Comparison of ENCODE assay signal across 23 cellular contexts in the genomic region with DNA sequence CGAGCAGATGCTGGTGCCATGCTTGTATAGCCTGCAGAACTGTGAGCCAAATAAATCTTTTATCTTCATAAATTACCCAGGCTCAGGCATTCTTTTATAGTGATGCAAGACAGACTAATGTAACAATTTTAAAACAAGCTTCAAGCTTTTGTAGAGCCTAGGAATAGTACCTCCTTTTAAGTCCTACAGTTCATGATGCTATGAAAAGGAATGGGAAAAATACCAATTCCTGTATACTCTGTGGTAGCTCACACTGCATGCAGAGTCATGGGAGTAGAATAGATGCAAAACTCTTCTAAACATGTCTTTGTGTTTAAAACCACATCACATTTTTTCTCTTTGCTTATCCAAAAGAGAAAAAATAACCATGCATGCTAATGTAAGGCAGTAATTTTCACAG.
A peak's percentile ranks its signal among the peaks of the same experiment; 100 is the strongest.
DNase-seq lines count a peak whose midpoint lies in the region; ATAC-seq, FAIRE-seq and TF ChIP-seq lines count a peak whose summit lies in the region.
"Had no signal": no experiment of that assay in that cellular context is flagged by ENCODE, and none has a peak within 500 bp of the region (broad histone marks: within the 10 kb centered on the region; RNA-seq: fewer than 3 reads in every experiment).

No MANE protein-coding gene starts in this region.

- peaks cover 14 to 19% of the 10 kb centered on the region in 2 experiments for H3K4me1 Mint-ChIP-seq in H9
- H3K4me1 Mint-ChIP-seq in astrocyte (ENCODE audit: low read depth, unreplicated experiment): no peaks in the 10 kb centered on the region
- H3K4me1 Mint-ChIP-seq: CD4-positive, CD25-positive, alpha-beta regulatory T cell had no signal

- no peak overlapping the region for H4K8ac ChIP-seq in H9 (replicated peaks; ENCODE audit: insufficient read length, low read depth, low read length)

- no peak overlapping the region for H2BK120ac ChIP-seq in H9 (ENCODE audit: low read depth, low read length, poor library complexity, severe bottlenecking)

- no peak overlapping the region for H3K56ac ChIP-seq in H9 (ENCODE audit: insufficient read length, low read depth, low read length)

- ATAC-seq in thoracic aorta (ENCODE audit: insufficient number of reproducible peaks, low FRiP score, low read depth) (peak; percentile 36), GM19395 (IDR thresholded peaks at IDR 0.05; ENCODE audit: unreplicated experiment) (no peak), GM21529 (IDR thresholded peaks at IDR 0.05; ENCODE audit: unreplicated experiment) (no peak), Right ventricle myocardium inferior (no peak)

- H3K27me3 Mint-ChIP-seq in H9 (ENCODE audit: low read depth) (no peaks in the 10 kb centered on the region), astrocyte (ENCODE audit: low read depth, unreplicated experiment) (no peaks in the 10 kb centered on the region)
- H3K27me3 Mint-ChIP-seq: CD4-positive, CD25-positive, alpha-beta regulatory T cell; IgD-negative memory B cell had no signal

- no peak overlapping the region for H2AK5ac ChIP-seq in H9 (ENCODE audit: insufficient read length, low read length)

- no peak overlapping the region for H2BK20ac ChIP-seq in H9 (ENCODE audit: low read depth, low read length, poor library complexity, severe bottlenecking)

- TF ChIP-seq CTCF in H9 (conservative IDR thresholded peaks at IDR 0.05): no peak
- TF ChIP-seq CTCF in astrocyte (IDR thresholded peaks at IDR 0.05; ENCODE audit: insufficient read depth, low read depth, low read length): no peak
- no peak for TF ChIP-seq CTCF in fibroblast of the aortic adventitia (IDR thresholded peaks at IDR 0.05; ENCODE audit: insufficient read depth, low read length)
- TF ChIP-seq CTCF in thoracic aorta (IDR thresholded peaks at IDR 0.05): no peak

- H3K4me3 Mint-ChIP-seq in H9: no peak overlapping the region
- H3K4me3 Mint-ChIP-seq in astrocyte (ENCODE audit: unreplicated experiment): no peak overlapping the region
- H3K4me3 Mint-ChIP-seq: CD4-positive, CD25-positive, alpha-beta regulatory T cell; GM23338; IgD-negative memory B cell had no signal

- H3K27ac ChIP-seq in H9 (ENCODE audit: insufficient read length, low read depth, low read length): no peak overlapping the region
- no peak overlapping the region for H3K27ac ChIP-seq in astrocyte (ENCODE audit: low read depth, low read length)
- H3K27ac ChIP-seq in thoracic aorta: no peak overlapping the region
- H3K27ac ChIP-seq: BLaER1, KMS-11, SK-N-MC had no signal

- H3K4me1 ChIP-seq in H9 (ENCODE audit: insufficient read depth, low read length) (peaks cover 5% of the 10 kb centered on the region; the same call in 1 of the 2 replicates), astrocyte (ENCODE audit: insufficient read depth, low read length) (no peaks in the 10 kb centered on the region), thoracic aorta (ENCODE audit: control insufficient read depth in 1 of 2, low read depth in 2 of 2) (no peaks in the 10 kb centered on the region)
- H3K4me1 ChIP-seq: BLaER1, HAP-1 had no signal

- no peak for DNase-seq in H9
- DNase-seq in astrocyte (ENCODE audit: low read depth): peak; percentile 33
- peak; percentile 9 for DNase-seq in fibroblast of the aortic adventitia (ENCODE audit: low read depth)
- DNase-seq in thoracic aorta (ENCODE audit: low spot score): no peak
- no peak for DNase-seq in COLO668 (lab: John Stamatoyannopoulos, UW; ENCODE audit: unreplicated experiment)
- no peak for DNase-seq in Right ventricle myocardium inferior (ENCODE audit: missing footprints)
- DNase-seq: CD4-positive, CD25-positive, alpha-beta regulatory T cell; MM.1S; NCI-H2029; NCI-H446 treated with DMSO at 0.1 percent for 48 hours; NCI-H526; RPMI8226; SHP77 treated with DMSO at 0.1 percent for 48 hours had no signal

- H3K23ac ChIP-seq in H9 (ENCODE audit: insufficient read length, low read depth, low read length): no peak overlapping the region

- no peak overlapping the region for H4K91ac ChIP-seq in H9 (ENCODE audit: insufficient read length, low read depth, low read length)

- H3K36me3 ChIP-seq in astrocyte (ENCODE audit: insufficient read depth, low read length) (no peaks in the 10 kb centered on the region), thoracic aorta (peaks cover 7% of the 10 kb centered on the region)
- H3K36me3 ChIP-seq: HAP-1 had no signal

- H3K4me2 ChIP-seq in H9 (ENCODE audit: insufficient read depth, insufficient read length, low read length) (no peak overlapping the region), astrocyte (ENCODE audit: low read length) (no peak overlapping the region)
- H3K4me2 ChIP-seq: BLaER1, KMS-11 had no signal

- H2BK15ac ChIP-seq in H9 (ENCODE audit: low read depth, low read length): no peak overlapping the region

- H3K27me3 ChIP-seq in H9 (ENCODE audit: insufficient read depth, low read length) (no peaks in the 10 kb centered on the region), astrocyte (ENCODE audit: insufficient read depth, low read length) (no peaks in the 10 kb centered on the region), thoracic aorta (replicated peaks; ENCODE audit: insufficient read depth) (no peaks in the 10 kb centered on the region)
- H3K27me3 ChIP-seq: BLaER1 had no signal

- intact Hi-C loops in Right ventricle myocardium inferior (cut with DNase I): no loop called here

- H3K4ac ChIP-seq in H9 (ENCODE audit: low read depth, low read length): no peak overlapping the region

- no peak overlapping the region for H2BK12ac ChIP-seq in H9 (ENCODE audit: insufficient read length, low read depth, low read length)

- H3K27ac Mint-ChIP-seq in H9 (no peak overlapping the region), astrocyte (ENCODE audit: unreplicated experiment) (no peak overlapping the region)
- H3K27ac Mint-ChIP-seq: CD4-positive, CD25-positive, alpha-beta regulatory T cell; IgD-negative memory B cell had no signal

- no peak overlapping the region for H3K18ac ChIP-seq in H9 (ENCODE audit: insufficient read length, low read depth, low read length)

- no CpG with 5 or more reads among the region's 1 CpG for WGBS in H9 (ENCODE audit: extremely low coverage, insufficient read length, low lambda C conversion rate)

- no peaks in the 10 kb centered on the region for H3K23me2 ChIP-seq in H9 (ENCODE audit: insufficient read length, low read depth, low read length, poor library complexity, severe bottlenecking)

- no peaks in the 10 kb centered on the region for H3K9me3 Mint-ChIP-seq in H9
- no peaks in the 10 kb centered on the region for H3K9me3 Mint-ChIP-seq in astrocyte (ENCODE audit: unreplicated experiment)
- H3K9me3 Mint-ChIP-seq: CD4-positive, CD25-positive, alpha-beta regulatory T cell; GM23338; IgD-negative memory B cell had no signal

- H2AFZ ChIP-seq in H9 (ENCODE audit: low read length) (no peak overlapping the region), astrocyte (ENCODE audit: low read depth, low read length) (no peak overlapping the region)
- H2AFZ ChIP-seq: GM23338 had no signal

- no peak overlapping the region for H3T11ph ChIP-seq in H9 (ENCODE audit: low read length)

- peak; percentile 23 for FAIRE-seq in astrocyte (lab: Jason Lieb, UNC)
- FAIRE-seq: D721Med, GM18507 had no signal

- H4K20me1 ChIP-seq in H9 (ENCODE audit: control insufficient read depth, insufficient read depth, insufficient read length) (no peaks in the 10 kb centered on the region), astrocyte (ENCODE audit: insufficient read depth, low read length) (no peaks in the 10 kb centered on the region)
- H4K20me1 ChIP-seq: BLaER1 had no signal

- no peaks in the 10 kb centered on the region for H3K79me1 ChIP-seq in H9 (ENCODE audit: insufficient read depth, low read depth, low read length, poor library complexity, severe bottlenecking)

- no peaks in the 10 kb centered on the region for H3K79me2 ChIP-seq in H9 (ENCODE audit: insufficient read depth, low read length)
- H3K79me2 ChIP-seq in astrocyte (ENCODE audit: insufficient read depth, low read length): no peaks in the 10 kb centered on the region

- H3K9me3 ChIP-seq in H9 (ENCODE audit: control insufficient read depth, low read depth, low read length) (no peaks in the 10 kb centered on the region), astrocyte (ENCODE audit: insufficient read depth, low read depth, low read length) (no peaks in the 10 kb centered on the region), thoracic aorta (no peaks in the 10 kb centered on the region)
- H3K9me3 ChIP-seq: BLaER1, HAP-1 had no signal

- H2BK5ac ChIP-seq in H9 (ENCODE audit: insufficient read length, low read length): no peak overlapping the region

- H3K36me3 Mint-ChIP-seq in H9 (ENCODE audit: insufficient read depth in 1 of 3, low read depth in 3 of 3): no peaks in the 10 kb centered on the region
- no peaks in the 10 kb centered on the region for H3K36me3 Mint-ChIP-seq in astrocyte (ENCODE audit: low read depth, unreplicated experiment)
- H3K36me3 Mint-ChIP-seq: CD4-positive, CD25-positive, alpha-beta regulatory T cell had no signal

- H4K5ac ChIP-seq in H9 (ENCODE audit: insufficient read length, low read depth, low read length): no peak overlapping the region

- peak overlapping the region; percentile 47; the same call in 1 of the 2 replicates for H3K14ac ChIP-seq in H9 (ENCODE audit: insufficient read depth, low read length)

- no peak overlapping the region for H3K9ac ChIP-seq in H9 (ENCODE audit: extremely low read depth, insufficient read length, low read length)
- no peak overlapping the region for H3K9ac ChIP-seq in astrocyte (ENCODE audit: low read length)
- H3K9ac ChIP-seq: BLaER1, KMS-11 had no signal

- H3K4me3 ChIP-seq in astrocyte (ENCODE audit: insufficient read depth, low read depth, low read length): no peak overlapping the region
- no peak overlapping the region for H3K4me3 ChIP-seq in fibroblast of the aortic adventitia (ENCODE audit: low read depth, low read length)
- no peak overlapping the region for H3K4me3 ChIP-seq in thoracic aorta
- H3K4me3 ChIP-seq: BLaER1, GM23338, HAP-1, SK-N-MC had no signal

Comparison
In these comparisons a context has a peak if more than half of its experiments do, and no peak if none do; other contexts are left out.
1. DNase-seq: peak in astrocyte (single experiment) and fibroblast of the aortic adventitia (single experiment); none in H9 (single experiment), thoracic aorta (single experiment), COLO668 (single experiment) and Right ventricle myocardium inferior (single experiment).